21 cellular contexts compared by ENCODE assay signal in genomic region chr17:30415491-30415890, GRCh38.
"Had no signal": no experiment of that assay in that cellular context is flagged by ENCODE, and none has a peak within 500 bp of the region (broad histone marks: within the 10 kb centered on the region; RNA-seq: fewer than 3 reads in every experiment).

No MANE protein-coding gene starts in this region.

- H3K4me1 ChIP-seq: adrenal gland, esophagus squamous epithelium, spleen, testis had no signal

- ATAC-seq: activated CD8-positive, alpha-beta T cell treated with anti-CD3 and anti-CD28 coated beads, Interleukin-2, amount 10 ng/mL, durations not matched to agents 7 days and 5 days; left lobe of liver; stimulated activated memory B cell treated with anti-CD40 and anti-IgM and Interleukin-4, amounts not matched to agents 10 μg/mL and 1 μg/mL and 100 μg/mL, for 72 hours had no signal

- H3K4me3 Mint-ChIP-seq: activated CD4-positive, alpha-beta T cell treated with anti-CD3 and anti-CD28 coated beads, Interleukin-2, amount 10 ng/mL, durations not matched to agents 24 days and 14 days; activated CD8-positive, alpha-beta T cell treated with anti-CD3 and anti-CD28 coated beads, Interleukin-2, amount 10 ng/mL, durations not matched to agents 7 days and 5 days; activated naive CD4-positive, alpha-beta T cell treated with anti-CD3 and anti-CD28 coated beads for 36 hours; activated T-cell treated with anti-CD3 and anti-CD28 coated beads, Interleukin-2, amount 50 U/mL, for 24 hours; mesothelial cell of epicardium; nephron; stimulated activated memory B cell treated with anti-CD40 and anti-IgM and Interleukin-4, amounts not matched to agents 10 μg/mL and 1 μg/mL and 100 μg/mL, for 72 hours; type B pancreatic cell had no signal

- H3K4me3 ChIP-seq: adrenal gland, esophagus squamous epithelium, lung, sigmoid colon, spleen, testis had no signal

- H3K9me3 ChIP-seq: adrenal gland, esophagus squamous epithelium, sigmoid colon, spleen, testis had no signal

- H3K27me3 ChIP-seq: adrenal gland, esophagus squamous epithelium, sigmoid colon, spleen, testis had no signal

- DNase-seq: activated CD4-positive, alpha-beta T cell treated with anti-CD3 and anti-CD28 coated beads, Interleukin-2, amount 10 ng/mL, durations not matched to agents 24 days and 14 days; activated CD8-positive, alpha-beta T cell treated with anti-CD3 and anti-CD28 coated beads, Interleukin-2, amount 10 ng/mL, durations not matched to agents 7 days and 5 days; activated naive CD4-positive, alpha-beta T cell treated with anti-CD3 and anti-CD28 coated beads for 36 hours; activated T-cell treated with anti-CD3 and anti-CD28 coated beads, Interleukin-2, amount 50 U/mL, for 24 hours; adrenal gland; dermis blood vessel endothelial cell; effector memory CD4-positive, alpha-beta T cell; esophagus squamous epithelium; head of caudate nucleus; kidney; sigmoid colon; spleen; stimulated activated CD4-positive, alpha-beta T cell treated with anti-CD3 and anti-CD28 coated beads, Interleukin-4, amount 100 ng/mL, for 4 hours; T1000; testis had no signal

- H3K9me3 Mint-ChIP-seq: activated naive CD4-positive, alpha-beta T cell treated with anti-CD3 and anti-CD28 coated beads for 36 hours; activated T-cell treated with anti-CD3 and anti-CD28 coated beads, Interleukin-2, amount 50 U/mL, for 24 hours; stimulated activated memory B cell treated with anti-CD40 and anti-IgM and Interleukin-4, amounts not matched to agents 10 μg/mL and 1 μg/mL and 100 μg/mL, for 72 hours; type B pancreatic cell had no signal

- H3K36me3 ChIP-seq: adrenal gland, esophagus squamous epithelium had no signal

- H3K4me1 Mint-ChIP-seq: mesothelial cell of epicardium, nephron had no signal

- H3K27ac Mint-ChIP-seq: activated CD8-positive, alpha-beta T cell treated with anti-CD3 and anti-CD28 coated beads, Interleukin-2, amount 10 ng/mL, durations not matched to agents 7 days and 5 days; activated naive CD4-positive, alpha-beta T cell treated with anti-CD3 and anti-CD28 coated beads for 36 hours; mesothelial cell of epicardium; nephron; stimulated activated memory B cell treated with anti-CD40 and anti-IgM and Interleukin-4, amounts not matched to agents 10 μg/mL and 1 μg/mL and 100 μg/mL, for 72 hours; type B pancreatic cell had no signal

- H3K27me3 Mint-ChIP-seq: activated CD4-positive, alpha-beta T cell treated with anti-CD3 and anti-CD28 coated beads, Interleukin-2, amount 10 ng/mL, durations not matched to agents 24 days and 14 days; activated T-cell treated with anti-CD3 and anti-CD28 coated beads, Interleukin-2, amount 50 U/mL, for 24 hours; type B pancreatic cell had no signal

- H3K27ac ChIP-seq: adrenal gland, esophagus squamous epithelium, sigmoid colon, spleen, testis had no signal
